Comparison of ENCODE assay signal across 1 cellular context in the genomic region with DNA sequence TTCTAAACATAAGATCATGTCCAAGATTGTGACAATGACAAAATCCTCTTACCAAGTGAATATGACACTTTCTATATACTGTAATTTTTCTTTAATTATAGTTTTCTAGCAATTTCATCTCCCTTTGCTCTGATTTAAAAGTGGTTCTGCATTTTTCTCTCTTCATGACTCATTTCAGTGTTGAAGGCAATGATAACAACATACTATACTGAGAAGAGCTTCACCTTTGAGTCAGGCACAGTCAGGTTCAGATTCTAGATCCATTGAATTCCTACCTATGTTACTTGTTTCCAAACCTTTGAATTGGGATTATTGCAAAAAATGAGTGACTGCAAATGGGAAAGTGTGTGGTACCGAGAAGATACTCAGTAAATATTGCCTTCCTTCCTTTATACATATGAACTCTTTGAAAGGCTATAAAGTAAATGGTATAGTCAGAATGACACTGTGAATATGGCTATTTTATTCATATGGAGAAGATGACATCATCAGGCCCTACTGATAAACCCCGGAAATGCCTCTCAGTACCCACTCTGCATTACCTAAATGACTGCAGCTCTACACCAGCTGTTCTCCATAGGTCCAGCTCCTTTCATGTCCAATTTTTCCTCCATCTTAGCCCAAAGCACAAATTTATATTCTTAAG.
TF ChIP-seq lines count a peak whose summit lies in the region.

No MANE protein-coding gene starts in this region.

TF ChIP-seq in K562, 482 proteins besides CTCF, POLR2A, EP300 and RAD21 (continued from another document):
- TF ChIP-seq, protein P1, sequence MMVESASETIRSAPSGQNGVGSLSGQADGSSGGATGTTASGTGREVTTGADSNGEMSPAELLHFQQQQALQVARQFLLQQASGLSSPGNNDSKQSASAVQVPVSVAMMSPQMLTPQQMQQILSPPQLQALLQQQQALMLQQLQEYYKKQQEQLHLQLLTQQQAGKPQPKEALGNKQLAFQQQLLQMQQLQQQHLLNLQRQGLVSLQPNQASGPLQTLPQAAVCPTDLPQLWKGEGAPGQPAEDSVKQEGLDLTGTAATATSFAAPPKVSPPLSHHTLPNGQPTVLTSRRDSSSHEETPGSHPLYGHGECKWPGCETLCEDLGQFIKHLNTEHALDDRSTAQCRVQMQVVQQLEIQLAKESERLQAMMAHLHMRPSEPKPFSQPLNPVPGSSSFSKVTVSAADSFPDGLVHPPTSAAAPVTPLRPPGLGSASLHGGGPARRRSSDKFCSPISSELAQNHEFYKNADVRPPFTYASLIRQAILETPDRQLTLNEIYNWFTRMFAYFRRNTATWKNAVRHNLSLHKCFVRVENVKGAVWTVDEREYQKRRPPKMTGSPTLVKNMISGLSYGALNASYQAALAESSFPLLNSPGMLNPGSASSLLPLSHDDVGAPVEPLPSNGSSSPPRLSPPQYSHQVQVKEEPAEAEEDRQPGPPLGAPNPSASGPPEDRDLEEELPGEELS (CRISPR knock-in tag; IDR thresholded peaks at IDR 0.05; ENCODE audit: borderline replicate concordance), result no peak
- TF ChIP-seq, protein P2, sequence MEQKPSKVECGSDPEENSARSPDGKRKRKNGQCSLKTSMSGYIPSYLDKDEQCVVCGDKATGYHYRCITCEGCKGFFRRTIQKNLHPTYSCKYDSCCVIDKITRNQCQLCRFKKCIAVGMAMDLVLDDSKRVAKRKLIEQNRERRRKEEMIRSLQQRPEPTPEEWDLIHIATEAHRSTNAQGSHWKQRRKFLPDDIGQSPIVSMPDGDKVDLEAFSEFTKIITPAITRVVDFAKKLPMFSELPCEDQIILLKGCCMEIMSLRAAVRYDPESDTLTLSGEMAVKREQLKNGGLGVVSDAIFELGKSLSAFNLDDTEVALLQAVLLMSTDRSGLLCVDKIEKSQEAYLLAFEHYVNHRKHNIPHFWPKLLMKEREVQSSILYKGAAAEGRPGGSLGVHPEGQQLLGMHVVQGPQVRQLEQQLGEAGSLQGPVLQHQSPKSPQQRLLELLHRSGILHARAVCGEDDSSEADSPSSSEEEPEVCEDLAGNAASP (IDR thresholded peaks at IDR 0.05), result no peak
- TF ChIP-seq, protein P3, sequence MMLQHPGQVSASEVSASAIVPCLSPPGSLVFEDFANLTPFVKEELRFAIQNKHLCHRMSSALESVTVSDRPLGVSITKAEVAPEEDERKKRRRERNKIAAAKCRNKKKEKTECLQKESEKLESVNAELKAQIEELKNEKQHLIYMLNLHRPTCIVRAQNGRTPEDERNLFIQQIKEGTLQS (IDR thresholded peaks at IDR 0.05), result peak; percentile 80
- TF ChIP-seq, protein P3 (CRISPR knock-in tag; conservative IDR thresholded peaks at IDR 0.05), result no peak
- TF ChIP-seq ATF1 (CRISPR knock-in tag; IDR thresholded peaks at IDR 0.05) (no peak), ATF1 (tag; IDR thresholded peaks at IDR 0.05) (peak; percentile 21; the same call in 1 of the 2 replicates), XRCC4 (IDR thresholded peaks at IDR 0.05; ENCODE audit: extremely low read depth, insufficient read depth, insufficient read length) (no peak), ZNF586 (CRISPR knock-in tag; conservative IDR thresholded peaks at IDR 0.05) (no peak), TGIF2 (CRISPR knock-in tag; IDR thresholded peaks at IDR 0.05) (no peak), ELF2 (CRISPR knock-in tag; IDR thresholded peaks at IDR 0.05) (no peak), ZNF316 (IDR thresholded peaks at IDR 0.05) (no peak), RBM22 (IDR thresholded peaks at IDR 0.05; ENCODE audit: low read depth, low read length, poor library complexity, severe bottlenecking) (no peak), TAL1 (IDR thresholded peaks at IDR 0.05) (no peak)
